19 cellular contexts compared by ENCODE assay signal in genomic region chr12:16175893-16176292, GRCh38.
DNase-seq lines count a peak whose midpoint lies in the region; ATAC-seq and TF ChIP-seq lines count a peak whose summit lies in the region.
"Had no signal": no experiment of that assay in that cellular context is flagged by ENCODE, and none has a peak within 500 bp of the region (broad histone marks: within the 10 kb centered on the region; RNA-seq: fewer than 3 reads in every experiment).

No MANE protein-coding gene starts in this region.

- no peak for ATAC-seq in GM21723 (IDR thresholded peaks at IDR 0.05; ENCODE audit: unreplicated experiment)

- TF ChIP-seq CTCF in fibroblast of pulmonary artery (IDR thresholded peaks at IDR 0.05; ENCODE audit: low read length, missing control alignments), result no peak

- no peaks in the 10 kb centered on the region for H3K36me3 ChIP-seq in adipocyte (ENCODE audit: control insufficient read depth, insufficient read depth, low read length, severe bottlenecking)
- no peaks in the 10 kb centered on the region for H3K36me3 ChIP-seq in subcutaneous abdominal adipose tissue (ENCODE audit: control insufficient read depth in 5 of 5, insufficient read depth in 5 of 5, low read length in 5 of 5)
- H3K36me3 ChIP-seq: SJSA1 had no signal

- H3K9ac ChIP-seq in adipocyte (ENCODE audit: low read length) (peak overlapping the region; percentile 32), subcutaneous abdominal adipose tissue (ENCODE audit: low read length in 5 of 5) (no peak overlapping the region)
- H3K9ac ChIP-seq: KMS-11 had no signal

- H3K9me3 ChIP-seq in adipocyte (ENCODE audit: control insufficient read depth, low read length) (no peaks in the 10 kb centered on the region), subcutaneous abdominal adipose tissue (ENCODE audit: control insufficient read depth in 5 of 5, low read length in 5 of 5) (no peaks in the 10 kb centered on the region)
- H3K9me3 ChIP-seq: SJSA1 had no signal

- H3K27me3 ChIP-seq in adipocyte (replicated peaks; ENCODE audit: control insufficient read depth, insufficient read depth, low read length) (no peaks in the 10 kb centered on the region), subcutaneous abdominal adipose tissue (ENCODE audit: control insufficient read depth in 5 of 5, insufficient read depth in 4 of 5, low read length in 5 of 5) (no peaks in the 10 kb centered on the region)

- peak overlapping the region; percentile 61 for H3K27ac ChIP-seq in subcutaneous abdominal adipose tissue (ENCODE audit: low read depth, low read length)
- H3K27ac ChIP-seq: HL-60, KMS-11, PC-9, SJSA1 had no signal

- DNase-seq in adipocyte (ENCODE audit: low read depth) (no peak), fibroblast of pulmonary artery (ENCODE audit: low read depth) (peak; percentile 4), medulla oblongata (ENCODE audit: extremely low spot score) (peak; percentile 7), H4 (ENCODE audit: low spot score) (no peak)
- DNase-seq in activated CD4-positive, alpha-beta T cell treated with anti-CD3 and anti-CD28 coated beads for 48 hours, result no peak
- DNase-seq: ACHN, DMS79 treated with DMSO at 0.1 percent for 48 hours, H7, HFFc6, NCI-H1417 treated with DMSO at 0.1 percent for 48 hours, NCI-H1930, NCI-H345, NCI-H524 treated with DMSO at 0.1 percent for 48 hours, PC-9 had no signal

- peaks cover 29% of the 10 kb centered on the region for H3K4me1 ChIP-seq in adipocyte (ENCODE audit: control insufficient read depth, insufficient read depth, low read length)
- peaks cover 0 to 17% (median 4%) of the 10 kb centered on the region in 5 donors for H3K4me1 ChIP-seq in subcutaneous abdominal adipose tissue (ENCODE audit: control insufficient read depth in 5 of 5, insufficient read depth in 5 of 5, low read length in 5 of 5)
- H3K4me1 ChIP-seq: SJSA1 had no signal

- H3K4me3 ChIP-seq in adipocyte (ENCODE audit: low read length), result peak overlapping the region; percentile 26
- no peak overlapping the region for H3K4me3 ChIP-seq in fibroblast of pulmonary artery (replicated peaks; ENCODE audit: low read depth, low read length)
- no peak overlapping the region for H3K4me3 ChIP-seq in subcutaneous abdominal adipose tissue (ENCODE audit: low read depth in 1 of 5, low read length in 5 of 5)
- H3K4me3 ChIP-seq: PC-9, SJSA1 had no signal

Comparison
In these comparisons a context has a peak if more than half of its experiments do, and no peak if none do; other contexts are left out.
1. DNase-seq: peak in fibroblast of pulmonary artery (single experiment) and medulla oblongata (single experiment); none in adipocyte (single experiment), H4 (single experiment) and activated CD4-positive, alpha-beta T cell treated with anti-CD3 and anti-CD28 coated beads for 48 hours (single experiment).